ENCODE assay signal across 1 cellular context in the genomic region with DNA sequence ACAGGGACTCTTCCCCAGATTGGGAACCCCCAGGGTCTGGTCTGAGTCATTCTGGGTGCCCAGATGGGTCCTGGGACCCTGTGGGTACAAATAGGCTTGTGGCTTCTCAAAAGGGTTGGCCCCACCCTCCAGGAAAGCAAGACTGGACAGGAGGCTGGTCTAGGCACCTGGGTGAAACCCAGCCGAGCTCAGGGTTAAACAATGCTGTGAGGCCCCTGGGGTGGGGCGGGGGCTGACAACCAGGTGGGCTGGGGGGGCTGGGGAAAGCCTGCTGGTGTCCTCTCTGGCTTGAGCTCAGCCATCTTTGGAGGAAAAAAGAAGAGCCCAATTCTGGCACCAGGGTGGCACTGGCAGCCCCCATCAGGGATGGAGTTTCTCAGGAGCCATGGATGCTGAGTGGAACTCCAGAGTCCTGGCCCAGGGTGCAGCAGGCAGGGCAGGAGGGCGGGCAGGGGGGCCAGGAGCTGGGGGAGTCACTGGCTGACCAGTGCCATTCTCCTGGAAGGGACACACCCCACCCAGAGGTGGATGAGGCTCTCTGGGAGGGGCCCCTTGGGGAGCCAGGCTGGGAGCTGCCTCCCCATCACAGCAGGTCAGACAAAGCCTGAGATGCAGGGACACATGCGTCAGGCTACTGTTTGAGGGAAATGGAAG.
TF ChIP-seq lines count a peak whose summit lies in the region.

No MANE protein-coding gene starts in this region.

TF ChIP-seq in HepG2, 621 proteins besides CTCF, POLR2A, EP300 and RAD21:
- no peak for TF ChIP-seq KLF6 (CRISPR knock-in tag; IDR thresholded peaks at IDR 0.05)
- no peak for TF ChIP-seq ZNF776 (CRISPR knock-in tag; IDR thresholded peaks at IDR 0.05)
- TF ChIP-seq MIER2 (CRISPR knock-in tag; IDR thresholded peaks at IDR 0.05), result no peak
- no peak for TF ChIP-seq ZBTB10 (CRISPR knock-in tag; IDR thresholded peaks at IDR 0.05; ENCODE audit: borderline replicate concordance)
- TF ChIP-seq HDAC6 (IDR thresholded peaks at IDR 0.05; ENCODE audit: low read depth, low read length), result no peak
- TF ChIP-seq CENPBD1 (CRISPR knock-in tag; IDR thresholded peaks at IDR 0.05; ENCODE audit: borderline replicate concordance, low read depth), result no peak
- TF ChIP-seq ZNF318 (CRISPR knock-in tag; IDR thresholded peaks at IDR 0.05), result no peak
- no peak for TF ChIP-seq RNF2 (conservative IDR thresholded peaks at IDR 0.05; ENCODE audit: low read depth)
- TF ChIP-seq GABPA (IDR thresholded peaks at IDR 0.05; ENCODE audit: low read depth, low read length), result no peak
- TF ChIP-seq GABPA (CRISPR knock-in tag; IDR thresholded peaks at IDR 0.05; ENCODE audit: low read depth), result no peak
- TF ChIP-seq AHR (CRISPR knock-in tag; IDR thresholded peaks at IDR 0.05), result no peak
- no peak for TF ChIP-seq SUZ12 (IDR thresholded peaks at IDR 0.05; ENCODE audit: low read depth, low read length)
- TF ChIP-seq HHEX (CRISPR knock-in tag; IDR thresholded peaks at IDR 0.05), result no peak
- TF ChIP-seq, protein P1, sequence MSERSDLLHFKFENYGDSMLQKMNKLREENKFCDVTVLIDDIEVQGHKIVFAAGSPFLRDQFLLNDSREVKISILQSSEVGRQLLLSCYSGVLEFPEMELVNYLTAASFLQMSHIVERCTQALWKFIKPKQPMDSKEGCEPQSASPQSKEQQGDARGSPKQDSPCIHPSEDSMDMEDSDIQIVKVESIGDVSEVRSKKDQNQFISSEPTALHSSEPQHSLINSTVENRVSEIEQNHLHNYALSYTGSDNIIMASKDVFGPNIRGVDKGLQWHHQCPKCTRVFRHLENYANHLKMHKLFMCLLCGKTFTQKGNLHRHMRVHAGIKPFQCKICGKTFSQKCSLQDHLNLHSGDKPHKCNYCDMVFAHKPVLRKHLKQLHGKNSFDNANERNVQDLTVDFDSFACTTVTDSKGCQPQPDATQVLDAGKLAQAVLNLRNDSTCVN (CRISPR knock-in tag; IDR thresholded peaks at IDR 0.05; ENCODE audit: borderline replicate concordance), result no peak
- no peak for TF ChIP-seq ZBTB42 (CRISPR knock-in tag; IDR thresholded peaks at IDR 0.05)
- no peak for TF ChIP-seq CREM (IDR thresholded peaks at IDR 0.05)
- no peak for TF ChIP-seq CREM (CRISPR knock-in tag; IDR thresholded peaks at IDR 0.05)
